ENCODE assay signal across 18 cellular contexts in the genomic region with DNA sequence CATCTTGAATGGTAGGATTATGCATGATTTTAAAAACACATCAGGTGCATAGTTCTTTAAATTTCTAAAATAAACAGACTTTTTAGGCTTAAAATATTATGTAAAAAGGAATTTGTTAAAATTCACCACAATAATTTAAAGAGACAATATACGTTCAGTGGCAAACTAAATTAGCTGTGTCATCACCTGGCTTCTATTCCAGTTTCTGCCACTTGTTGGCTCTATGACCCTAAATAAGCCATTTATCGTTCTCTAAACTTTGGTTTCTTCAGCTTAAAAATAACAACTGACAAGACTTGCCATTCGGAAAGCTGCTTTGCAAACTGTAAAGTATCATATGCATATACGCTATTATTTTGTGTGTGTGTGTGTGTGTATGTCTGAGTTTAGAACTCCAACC.
DNase-seq lines count a peak whose midpoint lies in the region; ATAC-seq, FAIRE-seq and TF ChIP-seq lines count a peak whose summit lies in the region.
"Had no signal": no experiment of that assay in that cellular context is flagged by ENCODE, and none has a peak within 500 bp of the region (broad histone marks: within the 10 kb centered on the region; RNA-seq: fewer than 3 reads in every experiment).

No MANE protein-coding gene starts in this region.

- peak overlapping the region; percentile 89 to 95 (median 94) for H3K27ac Mint-ChIP-seq in nephron
- H3K27ac Mint-ChIP-seq: CD4-positive, CD25-positive, alpha-beta regulatory T cell had no signal

- CTCF ChIA-PET in K562 (lab: Yijun Ruan, JAX; ENCODE audit: low intra/inter-chr PET ratio): no interaction called here

- no peaks in the 10 kb centered on the region for H3K4me1 ChIP-seq in K562 (replicated peaks in 1 of 2; ENCODE audit: control insufficient read depth in 2 of 2, insufficient read depth in 2 of 2, low read length in 2 of 2)

- 4% methylated on average over 4 of the region's 4 CpGs for WGBS in K562 (ENCODE audit: insufficient coverage, low coverage, missing lambda C conversion rate)

- peaks cover 10% of the 10 kb centered on the region for H3K36me3 Mint-ChIP-seq in nephron (ENCODE audit: low read depth)
- H3K36me3 Mint-ChIP-seq: CD4-positive, CD25-positive, alpha-beta regulatory T cell had no signal

- no peak overlapping the region for H3K4me2 ChIP-seq in K562 (ENCODE audit: insufficient read depth, low read length)
- H3K4me2 ChIP-seq: PC-9, SK-N-SH had no signal

- POLR2A ChIA-PET in K562 (lab: Yijun Ruan, JAX): interaction anchor here (0.6 kb wide), 1 partner anchor 25 kb away, joined by 3 read pairs; no protein-coding TSS in a partner anchor

- peaks cover 61% of the 10 kb centered on the region for H3K4me1 Mint-ChIP-seq in nephron

- BruUV-seq in K562 (replicated peaks; lab: Mats Ljungman, UMichigan): no TSS peak

- peak overlapping the region in 1 of 3 experiments; percentile 37 for H3K4me3 Mint-ChIP-seq in nephron
- H3K4me3 Mint-ChIP-seq: CD4-positive, CD25-positive, alpha-beta regulatory T cell had no signal

- DNase-seq in GM12864 (ENCODE audit: low read depth) (no peak), MV-4-11 (lab: John Stamatoyannopoulos, UW) (peak; percentile 21), K562 (ENCODE audit: extremely low read depth in 1 of 4, low spot score in 3 of 4) (no peak), NCI-H1417 treated with DMSO at 0.1 percent for 48 hours (lab: John Stamatoyannopoulos, UW) (no peak), glomerular visceral epithelial cell (ENCODE audit: extremely low spot score) (no peak)
- DNase-seq in activated CD4-positive, CD25-positive, alpha-beta regulatory T cell (lab: John Stamatoyannopoulos, UW): no peak
- DNase-seq: AML-193; CD4-positive, CD25-positive, alpha-beta regulatory T cell; KBM-7; NCI-H1105; NCI-H2029 treated with DMSO at 0.1 percent for 48 hours; NCI-H524; PC-9; SK-N-SH; T-helper 1 cell had no signal

- no peak overlapping the region for H2AFZ ChIP-seq in K562 (ENCODE audit: low read depth, low read length)
- H2AFZ ChIP-seq: PC-9 had no signal

- intact Hi-C loops in K562 (cut with micrococcal nuclease): no loop called here

- ATAC-seq in K562 (no peak), GM21529 (IDR thresholded peaks at IDR 0.05; ENCODE audit: unreplicated experiment) (no peak)

- TF ChIP-seq POLR2A in K562 (conservative IDR thresholded peaks at IDR 0.05): no peak

- no peaks in the 10 kb centered on the region for H3K36me3 ChIP-seq in K562 (ENCODE audit: control insufficient read depth, insufficient read depth, low read length)

- no peak for TF ChIP-seq EP300 in K562 (IDR thresholded peaks at IDR 0.05; ENCODE audit: low read length)

- no peaks in the 10 kb centered on the region for H4K20me1 ChIP-seq in K562 (replicated peaks; ENCODE audit: control insufficient read depth, insufficient read depth, low read length)

- peak; percentile 4 for TF ChIP-seq CTCF in GM12864 (IDR thresholded peaks at IDR 0.05; ENCODE audit: low read depth, low read length, missing control alignments)
- peak in 1 of 3 experiments; percentile 13; a peak in 2 of 6 replicates for TF ChIP-seq CTCF in K562 (IDR thresholded peaks at IDR 0.05 in 2 of 3, conservative IDR thresholded peaks at IDR 0.05 in 1 of 3; ENCODE audit: insufficient read depth in 2 of 3, low read depth in 1 of 3, low read length in 3 of 3)
- TF ChIP-seq CTCF in nephron (IDR thresholded peaks at IDR 0.05; ENCODE audit: unreplicated experiment in 3 of 3): no peak

- no peak for FAIRE-seq in K562 (lab: Jason Lieb, UNC)
- FAIRE-seq: G401.6 had no signal

- H3K27me3 ChIP-seq in K562 (ENCODE audit: control insufficient read depth in 2 of 2, insufficient read depth in 2 of 2, low read length in 2 of 2): peaks cover 4 to 23% of the 10 kb centered on the region in 2 experiments; a peak in 4 of 5 replicates

- H3K27ac ChIP-seq in K562 (ENCODE audit: extremely low read depth, low read depth, low read length): no peak overlapping the region
- H3K27ac ChIP-seq: PC-9 had no signal

- no peaks in the 10 kb centered on the region for H3K9me1 ChIP-seq in K562 (ENCODE audit: control insufficient read depth, insufficient read depth, low read length)

- no peaks in the 10 kb centered on the region for H3K79me2 ChIP-seq in K562 (ENCODE audit: control insufficient read depth, insufficient read depth, low read length)

- no peak overlapping the region for H3K9ac ChIP-seq in K562 (ENCODE audit: insufficient read depth in 1 of 2, low read depth in 2 of 2, low read length in 2 of 2)
- H3K9ac ChIP-seq: SK-N-SH had no signal

- no peaks in the 10 kb centered on the region for H3K27me3 Mint-ChIP-seq in nephron (ENCODE audit: low read depth)

- no peak overlapping the region for H3K4me3 ChIP-seq in GM12864 (ENCODE audit: low read depth, low read length)
- H3K4me3 ChIP-seq in K562: no peak overlapping the region
- H3K4me3 ChIP-seq: PC-9 had no signal

- in situ Hi-C loops in K562 (cut with MboI): no loop called here

- H3K9me3 Mint-ChIP-seq in nephron: peaks cover 6% of the 10 kb centered on the region

- H3K9me3 ChIP-seq in K562 (replicated peaks; ENCODE audit: control insufficient read depth, insufficient read depth, low read depth, low read length): no peaks in the 10 kb centered on the region
- H3K9me3 ChIP-seq: SK-N-SH had no signal

- peak in 1 of 2 experiments; percentile 37; a peak in 2 of 4 replicates for TF ChIP-seq RAD21 in K562 (CRISPR knock-in tag; conservative IDR thresholded peaks at IDR 0.05 in 1 of 2, IDR thresholded peaks at IDR 0.05 in 1 of 2)

TF ChIP-seq in K562, 482 proteins besides CTCF, POLR2A, EP300 and RAD21:
- TF ChIP-seq MAFG (tag; conservative IDR thresholded peaks at IDR 0.05) (peak; percentile 61), ZNF695 (CRISPR knock-in tag; IDR thresholded peaks at IDR 0.05) (no peak), ZNF316 (IDR thresholded peaks at IDR 0.05) (peak; percentile 65), NFE2 (IDR thresholded peaks at IDR 0.05; ENCODE audit: low read depth) (peak; percentile 65), ZNF121 (CRISPR knock-in tag; conservative IDR thresholded peaks at IDR 0.05) (no peak), MAFK (IDR thresholded peaks at IDR 0.05; ENCODE audit: low read length) (peak; percentile 27; the same call in 1 of the 2 replicates)
